Comparison of ENCODE assay signal across 8 cellular contexts in the genomic region with DNA sequence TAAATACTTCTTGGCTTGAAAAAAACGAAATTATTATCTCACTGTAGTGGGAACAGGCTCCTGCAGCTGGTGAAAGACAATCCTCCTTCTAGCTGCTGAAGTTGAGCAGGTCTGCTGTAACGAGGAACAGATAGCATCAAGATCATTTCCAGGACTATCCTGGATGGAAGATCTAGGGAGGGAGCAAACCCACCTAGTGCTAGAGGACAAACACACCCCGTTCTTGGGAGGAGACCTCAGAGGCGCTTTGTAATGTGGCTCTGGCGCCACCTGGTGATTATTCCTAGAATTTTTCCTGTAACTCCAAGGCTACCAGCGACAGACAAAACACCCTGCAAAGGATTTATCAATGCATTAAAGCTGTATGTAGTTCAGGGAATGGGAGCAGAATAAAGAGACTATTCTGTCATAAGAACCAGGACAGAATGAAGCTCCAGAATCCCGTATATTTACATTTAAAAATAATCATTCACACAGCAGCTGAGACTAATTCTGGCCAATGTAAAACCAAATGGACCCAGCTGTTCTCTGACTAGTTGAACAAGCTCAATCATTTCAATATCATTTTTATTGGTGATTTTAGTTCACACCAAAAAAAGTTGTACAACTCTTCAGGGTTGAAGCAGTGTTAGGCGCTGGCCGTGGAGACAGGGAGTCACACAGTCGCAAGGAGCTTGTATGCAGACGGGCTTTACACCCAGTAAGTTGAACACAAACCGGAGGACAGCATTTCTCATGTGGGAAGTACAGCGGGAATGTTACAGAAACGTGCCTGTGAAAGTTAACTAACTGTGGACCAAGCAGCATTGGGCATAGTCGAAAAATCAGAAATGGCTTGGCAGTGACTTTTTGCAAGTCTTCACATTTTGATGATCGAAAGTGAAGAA.
DNase-seq lines count a peak whose midpoint lies in the region; ATAC-seq and TF ChIP-seq lines count a peak whose summit lies in the region.

No MANE protein-coding gene starts in this region.

- peaks cover 0 to 10% of the 10 kb centered on the region in 2 donors for H3K4me1 ChIP-seq in muscle layer of duodenum (ENCODE audit: control insufficient read depth in 1 of 2, insufficient read depth in 2 of 2, low read length in 2 of 2)

- H3K27me3 ChIP-seq in muscle layer of duodenum (ENCODE audit: low read depth, low read length): no peaks in the 10 kb centered on the region

- DNase-seq in HK-2 (ENCODE audit: unreplicated experiment): peak; percentile 53
- DNase-seq in NOMO-1 (lab: John Stamatoyannopoulos, UW; ENCODE audit: unreplicated experiment in 2 of 2): peak; percentile 22 to 39
- peak; percentile 15 to 32 (median 20) for DNase-seq in activated CD8-positive, alpha-beta memory T cell treated with anti-CD3 and anti-CD28 coated beads for 48 hours (ENCODE audit: low read depth in 2 of 3, low spot score in 2 of 3)
- DNase-seq in epidermal melanocyte (ENCODE audit: insufficient read length, low spot score): peak; percentile 69
- DNase-seq in stimulated activated CD8-positive, alpha-beta memory T cell treated with anti-CD3 and anti-CD28 coated beads, Interleukin-7, amount 100 ng/mL, for 1 hour (ENCODE audit: low read depth in 2 of 2): peak; percentile 7 to 41

- H3K9me3 ChIP-seq in muscle layer of duodenum (ENCODE audit: control insufficient read depth in 1 of 2, low read length in 2 of 2): no peaks in the 10 kb centered on the region

- no peaks in the 10 kb centered on the region for H3K36me3 ChIP-seq in muscle layer of duodenum (ENCODE audit: control insufficient read depth in 1 of 2, insufficient read depth in 2 of 2, low read length in 2 of 2)

- TF ChIP-seq CTCF in C4-2B (conservative IDR thresholded peaks at IDR 0.05): peak; percentile 86

- H3K27ac ChIP-seq in C4-2B (no peak overlapping the region), muscle layer of duodenum (ENCODE audit: low read length) (peak overlapping the region; percentile 3)

- peak; percentile 84 for ATAC-seq in GM19351 (IDR thresholded peaks at IDR 0.05; ENCODE audit: unreplicated experiment)

- peak overlapping the region in 1 of 2 donors; percentile 3 for H3K4me3 ChIP-seq in muscle layer of duodenum (ENCODE audit: low read depth in 1 of 2, low read length in 2 of 2)
